3 cellular contexts compared by ENCODE assay signal in genomic region chr7:111836592-111836991, GRCh38.
"Had no signal": no experiment of that assay in that cellular context is flagged by ENCODE, and none has a peak within 500 bp of the region (broad histone marks: within the 10 kb centered on the region; RNA-seq: fewer than 3 reads in every experiment).

No MANE protein-coding gene starts in this region.

- ATAC-seq: GM12878 had no signal

- H3K4me3 ChIP-seq: GM12878 had no signal

- DNase-seq: GDM1, GF-D8 had no signal
